ENCODE assay signal across 8 cellular contexts in the genomic region with DNA sequence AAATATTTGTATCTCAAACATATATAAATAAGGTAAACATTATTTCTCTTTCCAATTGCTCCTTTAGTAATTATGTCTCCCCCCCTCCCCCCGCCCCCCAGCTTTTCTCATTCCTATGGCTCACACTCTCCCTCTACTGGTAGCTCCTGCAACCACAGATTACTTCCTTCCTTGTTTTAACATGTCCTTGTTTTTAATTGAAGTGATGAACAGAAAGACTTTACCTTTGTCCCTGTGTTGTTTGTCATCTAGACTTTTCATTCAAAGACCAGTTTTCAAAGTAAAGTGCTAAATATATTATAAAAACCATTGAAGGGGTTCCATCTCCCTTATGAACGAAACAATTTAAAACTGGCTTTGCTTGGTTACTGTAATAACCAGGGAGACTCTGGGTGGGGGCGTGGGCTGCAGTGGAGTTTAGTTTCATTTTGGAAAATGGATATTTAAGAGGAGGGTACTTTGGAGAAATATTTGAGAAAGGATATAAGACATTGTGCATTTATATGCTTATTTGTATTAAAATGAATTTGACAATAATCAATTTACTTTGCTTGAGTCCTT.
A peak's percentile ranks its signal among the peaks of the same experiment; 100 is the strongest.
DNase-seq lines count a peak whose midpoint lies in the region; ATAC-seq, FAIRE-seq and TF ChIP-seq lines count a peak whose summit lies in the region.

No MANE protein-coding gene starts in this region.

- TF ChIP-seq CTCF in BJ (IDR thresholded peaks at IDR 0.05; ENCODE audit: insufficient read depth, low read depth, low read length) (peak; percentile 87), fibroblast of mammary gland (conservative IDR thresholded peaks at IDR 0.05; ENCODE audit: control insufficient read depth, insufficient read depth, low read depth, low read length) (peak; percentile 87)

- H3K4me3 ChIP-seq in BJ (ENCODE audit: low read depth, low read length) = no peak overlapping the region
- no peak overlapping the region for H3K4me3 ChIP-seq in fibroblast of mammary gland (ENCODE audit: control insufficient read depth, low read depth, low read length)
- no peak overlapping the region for H3K4me3 ChIP-seq in small intestine (ENCODE audit: low read depth in 1 of 2, low read length in 2 of 2)

- H3K27me3 ChIP-seq in BJ (ENCODE audit: control insufficient read depth, insufficient read depth, low read length) (0 out of 2 replicates have a peak, but pooled peaks cover 1% of the 10 kb centered on the region), small intestine (ENCODE audit: control insufficient read depth in 2 of 2, insufficient read depth in 2 of 2, low read length in 2 of 2) (no peaks in the 10 kb centered on the region)

- POLR2A ChIA-PET in BJ (lab: Charles Lee) = no interaction called here

- peak; percentile 64 for ATAC-seq in GM18861 (IDR thresholded peaks at IDR 0.05; ENCODE audit: unreplicated experiment)
- ATAC-seq in HG02642 (IDR thresholded peaks at IDR 0.05; ENCODE audit: poor library complexity, unreplicated experiment) = no peak

- H3K36me3 ChIP-seq in BJ (ENCODE audit: control insufficient read depth, insufficient read depth, low read length) = no peaks in the 10 kb centered on the region
- no peaks in the 10 kb centered on the region for H3K36me3 ChIP-seq in small intestine (ENCODE audit: control insufficient read depth in 2 of 2, insufficient read depth in 2 of 2, low read length in 2 of 2)

- DNase-seq in BJ (ENCODE audit: low read depth) (no peak), HS-27A (ENCODE audit: low read depth) (peak; percentile 31), SHP77 treated with DMSO at 0.1 percent for 48 hours (lab: John Stamatoyannopoulos, UW) (peak; percentile 47), fibroblast of mammary gland (ENCODE audit: low read depth) (peak; percentile 55), small intestine (peak; percentile 18), 8988T (no peak)

- H3K4me1 ChIP-seq in small intestine (ENCODE audit: control insufficient read depth in 2 of 2, insufficient read depth in 1 of 2, low read depth in 1 of 2, low read length in 1 of 2) = no peaks in the 10 kb centered on the region

- FAIRE-seq in small intestine (lab: Jason Lieb, UNC) = no peak

- 29 to 33% (median 31%) methylated on average over 3 of the region's 3 CpGs for WGBS in small intestine, 3 donors

- no peaks in the 10 kb centered on the region for H3K9me3 ChIP-seq in small intestine (ENCODE audit: control insufficient read depth, low read depth)

- no peak overlapping the region for H3K27ac ChIP-seq in small intestine (ENCODE audit: low read depth in 1 of 2, low read length in 1 of 2)

- CTCF ChIA-PET in BJ (lab: Yijun Ruan, JAX) = interaction anchor here (0.7 to 2.2 kb wide), 10 partner anchors 8 to 597 kb away, joined by 3 to 16 read pairs (median 5); no protein-coding TSS in a partner anchor

Comparison
In these comparisons a context has a peak if more than half of its experiments do, and no peak if none do; other contexts are left out.
1. DNase-seq: peak in HS-27A (single experiment), SHP77 treated with DMSO at 0.1 percent for 48 hours (single experiment), fibroblast of mammary gland (single experiment) and small intestine (single experiment); none in BJ (single experiment) and 8988T (single experiment).